Comparison of ENCODE assay signal across 13 cellular contexts in the genomic region with DNA sequence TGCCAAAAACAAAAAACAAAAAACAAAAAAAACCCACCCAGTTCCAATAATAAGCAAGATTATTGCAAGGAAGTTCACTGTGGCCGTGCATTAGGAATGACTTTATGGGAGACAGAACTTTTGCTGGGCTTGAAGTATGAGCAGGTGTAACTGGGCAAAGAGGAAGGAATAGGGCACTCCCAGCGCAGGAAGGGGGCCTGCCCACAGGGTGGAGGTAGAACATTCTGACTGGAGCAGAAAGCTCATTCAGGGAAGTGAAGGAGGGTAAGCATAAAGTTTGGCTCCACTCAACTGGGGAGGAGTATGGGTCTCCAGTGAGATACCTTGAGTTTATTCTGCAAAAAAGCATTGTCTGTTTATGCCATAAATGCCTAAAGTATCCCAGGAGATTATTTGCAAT. TPM values are rescaled to one million over a fixed set of nuclear protein-coding genes. Genes with fewer than 3 reads are reported as not detected.
DNase-seq lines count a peak whose midpoint lies in the region; ATAC-seq and TF ChIP-seq lines count a peak whose summit lies in the region.
"Had no signal": no experiment of that assay in that cellular context is flagged by ENCODE, and none has a peak within 500 bp of the region (broad histone marks: within the 10 kb centered on the region; RNA-seq: fewer than 3 reads in every experiment).

No MANE protein-coding gene starts in this region.

- H3K36me3 ChIP-seq in Caco-2 (ENCODE audit: control insufficient read depth, insufficient read depth, low read length) (no peaks in the 10 kb centered on the region), HAP-1 (replicated peaks) (no peaks in the 10 kb centered on the region), RWPE2 (ENCODE audit: low read depth) (no peaks in the 10 kb centered on the region)
- H3K36me3 ChIP-seq: heart left ventricle, vagina had no signal

- DNase-seq in Caco-2, result peak; percentile 47 to 49
- peak; percentile 41 to 69 for DNase-seq in HAP-1 (ENCODE audit: low spot score in 2 of 2)
- DNase-seq in RWPE2 (ENCODE audit: low spot score), result no peak
- DNase-seq in kidney tubule cell (ENCODE audit: low spot score), result peak; percentile 11
- no peak for DNase-seq in activated T-cell treated with anti-CD3 and anti-CD28 coated beads for 4 hours
- DNase-seq in AG08396 (ENCODE audit: low spot score), result no peak
- no peak for DNase-seq in foreskin fibroblast
- DNase-seq in NCI-H128 (lab: John Stamatoyannopoulos, UW; ENCODE audit: unreplicated experiment), result no peak
- DNase-seq: effector CD8-positive, alpha-beta T cell; heart left ventricle; NCI-H2081 treated with DMSO at 0.1 percent for 48 hours had no signal

- in situ Hi-C loops in HAP-1 (cut with MboI; ENCODE audit: low sequenced_read_pairs), result no loop called here

- peaks cover 13% of the 10 kb centered on the region for H3K4me1 Mint-ChIP-seq in Caco-2 (ENCODE audit: low read depth, unreplicated experiment)

- no peak overlapping the region for H3K27ac ChIP-seq in RWPE2 (ENCODE audit: poor library complexity, severe bottlenecking)
- H3K27ac ChIP-seq: vagina had no signal

- no peaks in the 10 kb centered on the region for H3K4me1 ChIP-seq in Caco-2
- H3K4me1 ChIP-seq in HAP-1, result peaks cover 11% of the 10 kb centered on the region
- no peaks in the 10 kb centered on the region for H3K4me1 ChIP-seq in RWPE2 (ENCODE audit: insufficient read depth, poor library complexity, severe bottlenecking)
- H3K4me1 ChIP-seq: vagina had no signal

- no peaks in the 10 kb centered on the region for H3K36me3 Mint-ChIP-seq in Caco-2 (ENCODE audit: insufficient read depth, unreplicated experiment)

- ATAC-seq in RWPE2 (ENCODE audit: low read depth), result peak; percentile 45; the same call in 1 of the 3 replicates
- ATAC-seq: heart left ventricle had no signal

- peaks cover 4% of the 10 kb centered on the region for H3K27me3 Mint-ChIP-seq in Caco-2 (ENCODE audit: insufficient read depth, unreplicated experiment)

- TF ChIP-seq CTCF in Caco-2 (IDR thresholded peaks at IDR 0.05; ENCODE audit: insufficient read depth in 1 of 2, low read depth in 1 of 2, low read length in 1 of 2, severe bottlenecking in 1 of 2, unreplicated experiment in 1 of 2), result peak in 1 of 2 experiments; percentile 49
- TF ChIP-seq CTCF in RWPE2 (IDR thresholded peaks at IDR 0.05; ENCODE audit: poor library complexity, severe bottlenecking), result peak; percentile 26
- TF ChIP-seq CTCF in foreskin fibroblast (IDR thresholded peaks at IDR 0.05; ENCODE audit: low read depth, low read length), result no peak

- H3K27me3 ChIP-seq in Caco-2 (replicated peaks; ENCODE audit: control insufficient read depth, insufficient read depth, low read length), result no peaks in the 10 kb centered on the region
- H3K27me3 ChIP-seq in HAP-1 (ENCODE audit: low read depth), result no peaks in the 10 kb centered on the region
- H3K27me3 ChIP-seq in RWPE2 (ENCODE audit: insufficient read depth, poor library complexity, severe bottlenecking), result peaks cover 11% of the 10 kb centered on the region
- H3K27me3 ChIP-seq: heart left ventricle, vagina had no signal

- H3K4me3 ChIP-seq in Caco-2 (ENCODE audit: low read depth, low read length) (no peak overlapping the region), HAP-1 (no peak overlapping the region), RWPE2 (ENCODE audit: severe bottlenecking) (no peak overlapping the region), foreskin fibroblast (ENCODE audit: low read depth in 1 of 2, low read length in 2 of 2) (no peak overlapping the region)
- H3K4me3 ChIP-seq: heart left ventricle, vagina had no signal

- intact Hi-C loops in Caco-2 (cut with micrococcal nuclease; ENCODE audit: unreplicated experiment), result loop anchor here (2.0 to 5.0 kb wide), 2 partner anchors 51 to 158 kb away; no protein-coding TSS in a partner anchor

- no peak overlapping the region for H3K27ac Mint-ChIP-seq in Caco-2 (ENCODE audit: unreplicated experiment)

- no peak overlapping the region for H3K4me3 Mint-ChIP-seq in Caco-2 (ENCODE audit: unreplicated experiment)

- H3K9me3 ChIP-seq in Caco-2 (no peaks in the 10 kb centered on the region), HAP-1 (no peaks in the 10 kb centered on the region), RWPE2 (ENCODE audit: severe bottlenecking) (no peaks in the 10 kb centered on the region)
- H3K9me3 ChIP-seq: vagina had no signal

- CTCF ChIA-PET in Caco-2 (lab: Charles Lee), result interaction anchor here (1.0 kb wide), 1 partner anchor 157 kb away, joined by 11 read pairs; no protein-coding TSS in a partner anchor

- H3K9me3 Mint-ChIP-seq in Caco-2 (ENCODE audit: unreplicated experiment), result no peaks in the 10 kb centered on the region

- POLR2A ChIA-PET in Caco-2 (lab: Charles Lee), result no interaction called here

- no TSS peak for BruUV-seq in Caco-2 (replicated peaks; lab: Mats Ljungman, UMichigan)

RNA-seq across cellular contexts. Expression of a gene that starts 42.1 kb away (rescaled TPM):
- 1.1 and 1.2 TPM in 2 replicates for total RNA-seq in Caco-2 (2022)
- total RNA-seq: activated CD8-positive, alpha-beta memory T cell treated with anti-CD3 and anti-CD28 coated beads for 36 hours had no signal

Comparison
In these comparisons a context has a peak if more than half of its experiments do, and no peak if none do; other contexts are left out.
1. DNase-seq: peak in Caco-2 (2 of 2), HAP-1 (2 of 2) and kidney tubule cell (single experiment); none in RWPE2 (single experiment), activated T-cell treated with anti-CD3 and anti-CD28 coated beads for 4 hours (single experiment), AG08396 (single experiment), foreskin fibroblast (0 of 2) and NCI-H128 (single experiment).